Comparison of ENCODE assay signal across 9 cellular contexts in the genomic region with DNA sequence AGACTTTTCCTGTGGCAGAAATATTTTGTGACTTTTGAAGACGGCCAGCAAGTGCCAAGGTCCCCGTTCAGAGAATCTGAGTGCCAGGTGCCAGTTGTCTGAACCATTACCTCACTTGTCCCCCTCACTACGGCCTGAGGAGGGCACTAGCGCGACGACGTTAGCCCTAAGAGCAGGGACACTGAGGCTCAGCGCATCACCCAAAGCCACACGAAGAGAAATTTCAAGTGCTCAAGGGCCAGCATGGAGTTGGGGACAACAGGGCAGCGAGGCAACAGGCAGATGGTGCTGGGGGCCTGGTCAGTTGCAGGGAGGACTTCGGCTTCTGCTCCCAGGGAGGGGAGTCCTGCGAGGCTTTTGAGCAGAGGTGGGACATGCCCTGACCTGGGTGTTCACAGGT. TPM values are rescaled to one million over a fixed set of nuclear protein-coding genes. Genes with fewer than 3 reads are reported as not detected.
DNase-seq lines count a peak whose midpoint lies in the region; ATAC-seq and TF ChIP-seq lines count a peak whose summit lies in the region.
"Had no signal": no experiment of that assay in that cellular context is flagged by ENCODE, and none has a peak within 500 bp of the region (broad histone marks: within the 10 kb centered on the region; RNA-seq: fewer than 3 reads in every experiment).

No MANE protein-coding gene starts in this region.

- H3K4me1 Mint-ChIP-seq in CD8-positive, alpha-beta memory T cell, result peaks cover 0 to 6% (median 6%) of the 10 kb centered on the region in 3 donors

- no peaks in the 10 kb centered on the region for H3K27me3 ChIP-seq in CD8-positive, alpha-beta memory T cell (ENCODE audit: insufficient read depth, low read length, poor library complexity, severe bottlenecking)
- H3K27me3 ChIP-seq in dorsolateral prefrontal cortex (no peaks in the 10 kb centered on the region), esophagus muscularis mucosa (peaks cover 0 to 3% (median 0%) of the 10 kb centered on the region in 4 donors)

- no peak for DNase-seq in CD8-positive, alpha-beta memory T cell
- DNase-seq in GM13976 (ENCODE audit: low spot score), result peak; percentile 18
- DNase-seq in left colon, result no peak
- DNase-seq in dorsolateral prefrontal cortex, result no peak
- DNase-seq in esophagus muscularis mucosa (ENCODE audit: extremely low spot score), result no peak

- peak overlapping the region in 5 of 8 donors; percentile 24 to 71 (median 61) for H3K27ac Mint-ChIP-seq in CD8-positive, alpha-beta memory T cell

- no peak overlapping the region for H3K4me3 ChIP-seq in CD8-positive, alpha-beta memory T cell (ENCODE audit: low read length)
- no peak overlapping the region for H3K4me3 ChIP-seq in WI38 (ENCODE audit: low read depth, low read length)
- no peak overlapping the region for H3K4me3 ChIP-seq in dorsolateral prefrontal cortex
- H3K4me3 ChIP-seq in esophagus muscularis mucosa, result no peak overlapping the region

- no peaks in the 10 kb centered on the region for H3K9me3 ChIP-seq in CD8-positive, alpha-beta memory T cell (ENCODE audit: low read length)
- no peaks in the 10 kb centered on the region for H3K9me3 ChIP-seq in esophagus muscularis mucosa

- peaks cover 0 to 42% (median 6%) of the 10 kb centered on the region in 3 donors for H3K36me3 Mint-ChIP-seq in CD8-positive, alpha-beta memory T cell

- POLR2A ChIA-PET in CD8-positive, alpha-beta memory T cell (lab: Charles Lee), result interaction anchor here (0.6 to 3.0 kb wide), 2 partner anchors 23 to 119 kb away, joined by 3 to 35 read pairs; partner anchors contain the start of gene ICAM1

- 66% methylated on average over 9 of the region's 12 CpGs for WGBS in esophagus muscularis mucosa

- CTCF ChIA-PET in CD8-positive, alpha-beta memory T cell (lab: Charles Lee), result interaction anchor here (0.7 to 14.7 kb wide), 23 partner anchors 10 to 458 kb away, joined by 3 to 355 read pairs (median 7); partner anchors contain the start of genes CDC37, ICAM1, ICAM5 and TYK2

- H3K9me3 Mint-ChIP-seq in CD8-positive, alpha-beta memory T cell, result no peaks in the 10 kb centered on the region
- H3K9me3 Mint-ChIP-seq: IgD-negative memory B cell had no signal

- TF ChIP-seq EP300 in esophagus muscularis mucosa (IDR thresholded peaks at IDR 0.05), result no peak

- H3K36me3 ChIP-seq in CD8-positive, alpha-beta memory T cell (ENCODE audit: insufficient read depth, low read length), result peaks cover 5% of the 10 kb centered on the region
- peaks cover 31 to 44% (median 42%) of the 10 kb centered on the region in 4 donors for H3K36me3 ChIP-seq in esophagus muscularis mucosa

- H3K27ac ChIP-seq in CD8-positive, alpha-beta memory T cell (ENCODE audit: low read depth, low read length), result no peak overlapping the region
- H3K27ac ChIP-seq in dorsolateral prefrontal cortex, result peak overlapping the region in 1 of 59 donors; percentile 14
- no peak overlapping the region for H3K27ac ChIP-seq in esophagus muscularis mucosa (replicated peaks in 1 of 4)

- TF ChIP-seq POLR2A in esophagus muscularis mucosa (IDR thresholded peaks at IDR 0.05; ENCODE audit: low read depth), result no peak

- ATAC-seq in left colon (peak; percentile 39), HG02973 (IDR thresholded peaks at IDR 0.05; ENCODE audit: unreplicated experiment) (no peak), GM19463 (IDR thresholded peaks at IDR 0.05; ENCODE audit: unreplicated experiment) (no peak)

- peak; percentile 20 for TF ChIP-seq CTCF in GM13976 (IDR thresholded peaks at IDR 0.05; ENCODE audit: borderline replicate concordance, control extremely low read depth, extremely low read depth, insufficient read depth, missing control alignments)
- peak; percentile 12; the same call in 1 of the 2 replicates for TF ChIP-seq CTCF in WI38 (IDR thresholded peaks at IDR 0.05; ENCODE audit: low read depth, low read length)
- peak in 1 of 56 donors; percentile 11 for TF ChIP-seq CTCF in dorsolateral prefrontal cortex (IDR thresholded peaks at IDR 0.05 in 54 of 56, conservative IDR thresholded peaks at IDR 0.05 in 2 of 56; ENCODE audit: low read depth in 1 of 56, partially characterized antibody in 56 of 56)
- no peak for TF ChIP-seq CTCF in esophagus muscularis mucosa (IDR thresholded peaks at IDR 0.05)

- intact Hi-C loops in left colon (cut with DNase I, micrococcal nuclease), result loop anchor here (2.0 to 5.0 kb wide), 2 partner anchors 121 to 123 kb away; no protein-coding TSS in a partner anchor
- intact Hi-C loops in dorsolateral prefrontal cortex (cut with DNase I), result loop anchor here (1.0 to 10.0 kb wide), 3 partner anchors 121 to 458 kb away; partner anchors contain the start of genes ANGPTL6 (in 1 of the 2) and PPAN (in 1 of the 2)
- intact Hi-C loops in esophagus muscularis mucosa (cut with DNase I), result loop anchor here (1.0 kb wide), 1 partner anchor 121 kb away; no protein-coding TSS in a partner anchor

- H3K27me3 Mint-ChIP-seq in CD8-positive, alpha-beta memory T cell, result no peaks in the 10 kb centered on the region
- H3K27me3 Mint-ChIP-seq: IgD-negative memory B cell had no signal

- H3K4me1 ChIP-seq in CD8-positive, alpha-beta memory T cell (ENCODE audit: insufficient read depth, low read length), result no peaks in the 10 kb centered on the region
- peaks cover 0 to 8% (median 7%) of the 10 kb centered on the region in 4 donors for H3K4me1 ChIP-seq in esophagus muscularis mucosa

- in situ Hi-C loops in GM13976 (cut with MboI; ENCODE audit: low sequenced_read_pairs, unreplicated experiment), result loop anchor here (5.0 to 25.0 kb wide), 2 partner anchors 123 to 453 kb away; partner anchors contain the start of gene OLFM2

- no peak overlapping the region for H3K4me3 Mint-ChIP-seq in CD8-positive, alpha-beta memory T cell

RNA-seq across cellular contexts. Expression of gene TYK2, which starts 9.5 kb away (rescaled TPM):
- 100 to 1,000 TPM; 210 to 212 TPM for total RNA-seq in CD8-positive, alpha-beta memory T cell
- 74.4 TPM for polyA plus RNA-seq in CD8-positive, alpha-beta memory T cell
- total RNA-seq in left colon (100 to 1,000 TPM in 1 of 2 donors, 10 to 100 TPM in 1; 91.1 to 104 TPM), dorsolateral prefrontal cortex (100 to 1,000 TPM in 94 of 120 experiments, 10 to 100 TPM in 26; 69.3 to 186 (median 118) TPM), esophagus muscularis mucosa (10 to 100 TPM; 50.5 to 71.6 (median 65.9) TPM)

RNA-seq across cellular contexts. Expression of gene CDC37, which starts 13.5 kb away (rescaled TPM):
- total RNA-seq in CD8-positive, alpha-beta memory T cell, result 100 to 1,000 TPM; 273 to 277 TPM
- 100 TPM for polyA plus RNA-seq in CD8-positive, alpha-beta memory T cell
- total RNA-seq in left colon (100 to 1,000 TPM; 129 to 161 TPM), dorsolateral prefrontal cortex (100 to 1,000 TPM in 117 of 120 experiments, 10 to 100 TPM in 3; 92.2 to 206 (median 145) TPM), esophagus muscularis mucosa (100 to 1,000 TPM; 131 to 176 (median 160) TPM)

RNA-seq across cellular contexts. Expression of gene PDE4A, which starts 30.5 kb away (rescaled TPM):
- total RNA-seq in CD8-positive, alpha-beta memory T cell, result 10 to 100 TPM; 21.6 to 22.2 TPM
- 7.5 TPM for polyA plus RNA-seq in CD8-positive, alpha-beta memory T cell
- 10 to 100 TPM; 13.8 to 14.3 TPM for total RNA-seq in left colon
- 10 to 100 TPM; 23.3 to 88.7 (median 59.0) TPM for total RNA-seq in dorsolateral prefrontal cortex
- total RNA-seq in esophagus muscularis mucosa, result 10 to 100 TPM; 11.6 to 24.5 (median 14.1) TPM

RNA-seq across cellular contexts. Expression of gene ICAM3, which starts 50.4 kb away (rescaled TPM):
- 10 to 100 TPM; 83.0 to 89.1 TPM for total RNA-seq in CD8-positive, alpha-beta memory T cell
- polyA plus RNA-seq in CD8-positive, alpha-beta memory T cell, result 244 TPM
- total RNA-seq in left colon, result 10 to 100 TPM; 29.8 to 30.6 TPM
- 10 to 100 TPM in 1 of 120 experiments, 1 to 10 TPM in 117, under 1 TPM in 2; 0.87 to 10.2 (median 3.6) TPM for total RNA-seq in dorsolateral prefrontal cortex
- 10 to 100 TPM in 1 of 4 donors, 1 to 10 TPM in 3; 2.9 to 10.9 (median 5.2) TPM for total RNA-seq in esophagus muscularis mucosa

RNA-seq across cellular contexts. Expression of gene RAVER1, which starts 56.5 kb away (rescaled TPM):
- 10 to 100 TPM; 91.5 to 98.5 TPM for total RNA-seq in CD8-positive, alpha-beta memory T cell
- polyA plus RNA-seq in CD8-positive, alpha-beta memory T cell, result 24.1 TPM
- total RNA-seq in left colon (10 to 100 TPM; 51.0 to 63.7 TPM), dorsolateral prefrontal cortex (10 to 100 TPM; 14.3 to 30.3 (median 19.9) TPM), esophagus muscularis mucosa (10 to 100 TPM; 23.7 to 42.2 (median 30.2) TPM)

Comparison
In these comparisons a context has a peak if more than half of its experiments do, and no peak if none do; other contexts are left out.
1. CTCF ChIP-seq: peak in GM13976 (single experiment) and WI38 (single experiment); none in esophagus muscularis mucosa (0 of 3).